ENCODE assay signal across 15 cellular contexts in genomic region chr18:10895976-10896375, GRCh38.
A peak's percentile ranks its signal among the peaks of the same experiment; 100 is the strongest.
DNase-seq lines count a peak whose midpoint lies in the region; ATAC-seq and TF ChIP-seq lines count a peak whose summit lies in the region.
"Had no signal": no experiment of that assay in that cellular context is flagged by ENCODE, and none has a peak within 500 bp of the region (broad histone marks: within the 10 kb centered on the region; RNA-seq: fewer than 3 reads in every experiment).

No MANE protein-coding gene starts in this region.

- no peaks in the 10 kb centered on the region for H3K79me1 ChIP-seq in IMR-90 (ENCODE audit: low read depth in 1 of 2, low read length in 2 of 2)

- no peak overlapping the region for H3K14ac ChIP-seq in IMR-90 (replicated peaks; ENCODE audit: low read depth, low read length)

- no peak overlapping the region for H2BK120ac ChIP-seq in IMR-90 (ENCODE audit: low read depth, low read length)

- H3K27me3 Mint-ChIP-seq in chondrocyte (ENCODE audit: low read depth), result no peaks in the 10 kb centered on the region
- H3K27me3 Mint-ChIP-seq in CD8-positive, alpha-beta memory T cell, result peaks cover 0 to 3% of the 10 kb centered on the region in 2 donors

- H2AK9ac ChIP-seq in IMR-90 (replicated peaks; ENCODE audit: low read depth, low read length, poor library complexity), result no peak overlapping the region

- H3K9me3 Mint-ChIP-seq in chondrocyte (ENCODE audit: low read depth), result no peaks in the 10 kb centered on the region
- H3K9me3 Mint-ChIP-seq in CD8-positive, alpha-beta memory T cell, result peaks cover 0 to 2% (median 0%) of the 10 kb centered on the region in 5 donors
- H3K9me3 Mint-ChIP-seq: CD4-positive, alpha-beta T cell; HFFc6 had no signal

- POLR2A ChIA-PET in IMR-90 (lab: Charles Lee; ENCODE audit: unreplicated experiment), result no interaction called here
- POLR2A ChIA-PET in CD8-positive, alpha-beta memory T cell (lab: Charles Lee), result no interaction called here

- H3K27ac ChIP-seq in BLaER1 treated with 17β-estradiol and CSF1 and Interleukin-3, amounts not matched to agents 10 nM and 100 nM, result no peak overlapping the region
- H3K27ac ChIP-seq in IMR-90 (ENCODE audit: insufficient read depth, low read length), result no peak overlapping the region
- no peak overlapping the region for H3K27ac ChIP-seq in CD8-positive, alpha-beta memory T cell (ENCODE audit: low read depth, low read length)

- H3K56ac ChIP-seq in IMR-90 (ENCODE audit: extremely low read depth, insufficient read depth, low read length), result no peak overlapping the region

- peak overlapping the region; percentile 3 for H3K27ac Mint-ChIP-seq in chondrocyte (ENCODE audit: unreplicated experiment)
- H3K27ac Mint-ChIP-seq in CD8-positive, alpha-beta memory T cell, result no peak overlapping the region
- H3K27ac Mint-ChIP-seq: CD14-positive monocyte; CD4-positive, alpha-beta T cell; HFFc6 had no signal

- no peak overlapping the region; the same call in 1 of the 2 replicates for H2BK20ac ChIP-seq in IMR-90 (ENCODE audit: low read depth, low read length)

- no peak overlapping the region for H3K18ac ChIP-seq in IMR-90 (ENCODE audit: low read depth, low read length)

- H2BK5ac ChIP-seq in IMR-90 (ENCODE audit: low read depth, low read length, poor library complexity, severe bottlenecking), result no peak overlapping the region

- TF ChIP-seq CTCF in IMR-90 (conservative IDR thresholded peaks at IDR 0.05; ENCODE audit: low read depth, low read length), result no peak
- no peak for TF ChIP-seq CTCF in chondrocyte (IDR thresholded peaks at IDR 0.05)

- in situ Hi-C loops in IMR-90 (cut with MboI; ENCODE audit: low sequenced_read_pairs), result no loop called here

- intact Hi-C loops in IMR-90 (cut with micrococcal nuclease), result no loop called here

- no peak overlapping the region for H3K23ac ChIP-seq in IMR-90 (ENCODE audit: low read depth, low read length)

- no peak for TF ChIP-seq POLR2A in IMR-90 (IDR thresholded peaks at IDR 0.05; ENCODE audit: low read depth, low read length)

- H3K4me1 ChIP-seq in BLaER1 treated with 17β-estradiol and CSF1 and Interleukin-3, amounts not matched to agents 10 nM and 100 nM, result peaks cover 0 to 33% (median 19%) of the 10 kb centered on the region in 10 experiments; a peak in 14 of 20 replicates
- peaks cover 6% of the 10 kb centered on the region; the same call in 1 of the 2 replicates for H3K4me1 ChIP-seq in IMR-90 (ENCODE audit: control insufficient read depth, insufficient read depth, low read length)
- no peaks in the 10 kb centered on the region for H3K4me1 ChIP-seq in CD8-positive, alpha-beta memory T cell (ENCODE audit: insufficient read depth, low read length)
- H3K4me1 ChIP-seq: HAP-1 had no signal

- peaks cover 5% of the 10 kb centered on the region for H3K9me1 ChIP-seq in IMR-90 (ENCODE audit: insufficient read depth, low read length)

- no peak overlapping the region for H3K9ac ChIP-seq in BLaER1 treated with 17β-estradiol and CSF1 and Interleukin-3, amounts not matched to agents 10 nM and 100 nM
- H3K9ac ChIP-seq in IMR-90 (ENCODE audit: low read depth, low read length), result no peak overlapping the region

- no peaks in the 10 kb centered on the region for H3K27me3 ChIP-seq in BLaER1 treated with 17β-estradiol and CSF1 and Interleukin-3, amounts not matched to agents 10 nM and 100 nM
- no peaks in the 10 kb centered on the region for H3K27me3 ChIP-seq in IMR-90 (ENCODE audit: control insufficient read depth, insufficient read depth, low read length)
- H3K27me3 ChIP-seq in CD8-positive, alpha-beta memory T cell (ENCODE audit: insufficient read depth, low read length, poor library complexity, severe bottlenecking), result no peaks in the 10 kb centered on the region

- WGBS in IMR-90 (ENCODE audit: extremely low coverage in 2 of 2, insufficient read length in 1 of 2), 2 experiments, result no CpG with 5 or more reads among the region's 4 CpGs

- H3K36me3 Mint-ChIP-seq in chondrocyte (ENCODE audit: low read depth), result peaks cover 6% of the 10 kb centered on the region
- H3K36me3 Mint-ChIP-seq in CD8-positive, alpha-beta memory T cell, result no peaks in the 10 kb centered on the region
- H3K36me3 Mint-ChIP-seq: CD14-positive monocyte had no signal

- no peak for TF ChIP-seq RAD21 in IMR-90 (IDR thresholded peaks at IDR 0.05; ENCODE audit: low read length)

- no peaks in the 10 kb centered on the region for H3K9me3 ChIP-seq in BLaER1 treated with 17β-estradiol and CSF1 and Interleukin-3, amounts not matched to agents 10 nM and 100 nM (replicated peaks in 1 of 11)
- no peaks in the 10 kb centered on the region for H3K9me3 ChIP-seq in IMR-90 (ENCODE audit: control insufficient read depth, insufficient read depth, low read length)
- no peaks in the 10 kb centered on the region for H3K9me3 ChIP-seq in CD8-positive, alpha-beta memory T cell (ENCODE audit: low read length)
- H3K9me3 ChIP-seq: HAP-1 had no signal

- ATAC-seq in IMR-90 (ENCODE audit: low read depth), result no peak; the same call in 1 of the 2 replicates
- ATAC-seq in HG03280 (IDR thresholded peaks at IDR 0.05; ENCODE audit: unreplicated experiment), result no peak

- H2BK15ac ChIP-seq in IMR-90 (ENCODE audit: low read depth, low read length), result no peak overlapping the region

- peaks cover 50% of the 10 kb centered on the region for H3K4me1 Mint-ChIP-seq in chondrocyte (ENCODE audit: low read depth)
- peaks cover 0 to 7% (median 6%) of the 10 kb centered on the region in 3 donors for H3K4me1 Mint-ChIP-seq in CD8-positive, alpha-beta memory T cell

- CTCF ChIA-PET in IMR-90 (lab: Yijun Ruan, JAX), result no interaction called here
- CTCF ChIA-PET in CD8-positive, alpha-beta memory T cell (lab: Charles Lee), result no interaction called here

- H2AFZ ChIP-seq in IMR-90 (replicated peaks; ENCODE audit: low read length, poor library complexity), result no peak overlapping the region

- no peaks in the 10 kb centered on the region for H4K20me1 ChIP-seq in BLaER1 treated with 17β-estradiol and CSF1 and Interleukin-3, amounts not matched to agents 10 nM and 100 nM
- no peaks in the 10 kb centered on the region for H4K20me1 ChIP-seq in IMR-90 (ENCODE audit: insufficient read depth, low read length)

- BruUV-seq in IMR-90 (replicated peaks; lab: Mats Ljungman, UMichigan), result no TSS peak

- no peak overlapping the region for H4K5ac ChIP-seq in IMR-90 (ENCODE audit: low read depth, low read length)

- peak overlapping the region in 6 of 11 experiments; percentile 31 to 75 (median 56); a peak in 8 of 22 replicates for H3K4me2 ChIP-seq in BLaER1 treated with 17β-estradiol and CSF1 and Interleukin-3, amounts not matched to agents 10 nM and 100 nM
- H3K4me2 ChIP-seq in IMR-90 (ENCODE audit: low read depth, low read length), result no peak overlapping the region

- H3K4me3 ChIP-seq in BLaER1 treated with 17β-estradiol and CSF1 and Interleukin-3, amounts not matched to agents 10 nM and 100 nM, result no peak overlapping the region
- H3K4me3 ChIP-seq in IMR-90 (ENCODE audit: insufficient read depth, low read depth, low read length), result no peak overlapping the region
- H3K4me3 ChIP-seq in CD8-positive, alpha-beta memory T cell (ENCODE audit: low read length), result no peak overlapping the region
- H3K4me3 ChIP-seq: HAP-1 had no signal

- H4K8ac ChIP-seq in IMR-90 (ENCODE audit: low read depth in 2 of 2, low read length in 2 of 2), result no peak overlapping the region

- no peaks in the 10 kb centered on the region for H3K36me3 ChIP-seq in BLaER1 treated with 17β-estradiol and CSF1 and Interleukin-3, amounts not matched to agents 10 nM and 100 nM
- no peaks in the 10 kb centered on the region; the same call in 1 of the 2 replicates for H3K36me3 ChIP-seq in IMR-90 (ENCODE audit: control insufficient read depth, insufficient read depth, low read length)
- no peaks in the 10 kb centered on the region for H3K36me3 ChIP-seq in CD8-positive, alpha-beta memory T cell (ENCODE audit: insufficient read depth, low read length)
- H3K36me3 ChIP-seq: HAP-1 had no signal

- peak; percentile 52 for DNase-seq in IMR-90
- DNase-seq in chondrocyte (ENCODE audit: low spot score), result no peak
- DNase-seq in occipital lobe (lab: John Stamatoyannopoulos, UW), result no peak
- no peak for DNase-seq in CD8-positive, alpha-beta memory T cell
- DNase-seq: Calu3; CD4-positive, alpha-beta T cell; COR-L47; DMS53; DMS79 treated with DMSO at 0.1 percent for 48 hours; GOT3; HFFc6 had no signal

- dilution Hi-C loops in IMR-90 (cut with HindIII; ENCODE audit: low sequenced_read_pairs, unreplicated experiment), result no loop called here

- no peak overlapping the region for H3K4ac ChIP-seq in IMR-90 (ENCODE audit: low read depth, low read length)

- H4K91ac ChIP-seq in IMR-90 (ENCODE audit: insufficient read depth, low read depth, low read length), result no peak overlapping the region

- H3K4me3 Mint-ChIP-seq in chondrocyte (ENCODE audit: unreplicated experiment), result no peak overlapping the region
- H3K4me3 Mint-ChIP-seq in CD8-positive, alpha-beta memory T cell, result no peak overlapping the region
- H3K4me3 Mint-ChIP-seq: CD14-positive monocyte; CD4-positive, alpha-beta T cell; HFFc6 had no signal

- H2AK5ac ChIP-seq in IMR-90 (ENCODE audit: low read depth, low read length), result no peak overlapping the region

TF ChIP-seq in IMR-90, 13 proteins besides CTCF, POLR2A, EP300 and RAD21 (continues in another document):
- TF ChIP-seq MXI1 (IDR thresholded peaks at IDR 0.05; ENCODE audit: borderline replicate concordance, low read depth, low read length) (no peak), NFE2L2 (IDR thresholded peaks at IDR 0.05; ENCODE audit: low read depth, low read length) (no peak), USF2 (IDR thresholded peaks at IDR 0.05; ENCODE audit: low read depth, low read length) (no peak), CHD1 (IDR thresholded peaks at IDR 0.05; ENCODE audit: low read depth, low read length) (no peak), ELK1 (IDR thresholded peaks at IDR 0.05; ENCODE audit: borderline replicate concordance, low read depth, low read length) (no peak), MAFK (IDR thresholded peaks at IDR 0.05; ENCODE audit: low read depth, low read length) (no peak), RCOR1 (IDR thresholded peaks at IDR 0.05; ENCODE audit: insufficient replicate concordance, low read length) (no peak)
